Comparison of ENCODE assay signal across 8 cellular contexts in genomic region chr1:9317591-9318331, GRCh38. TPM values are rescaled to one million over a fixed set of nuclear protein-coding genes. Genes with fewer than 3 reads are reported as not detected.
DNase-seq lines count a peak whose midpoint lies in the region; ATAC-seq and TF ChIP-seq lines count a peak whose summit lies in the region.

No MANE protein-coding gene starts in this region.

- peak overlapping the region; percentile 57 for H3K27ac Mint-ChIP-seq in activated T-cell treated with anti-CD3 and anti-CD28 coated beads, Interleukin-2, amount 50 U/mL, for 24 hours

- TF ChIP-seq CTCF in WERI-Rb-1 (IDR thresholded peaks at IDR 0.05; ENCODE audit: low read depth, low read length), result no peak
- TF ChIP-seq CTCF in left ventricle myocardium inferior (IDR thresholded peaks at IDR 0.05; ENCODE audit: borderline replicate concordance), result no peak
- TF ChIP-seq CTCF in thyroid gland (IDR thresholded peaks at IDR 0.05), result no peak

- intact Hi-C loops in left ventricle myocardium inferior (cut with micrococcal nuclease), result no loop called here
- intact Hi-C loops in thyroid gland (cut with DNase I), result no loop called here

- H3K9me3 Mint-ChIP-seq in activated T-cell treated with anti-CD3 and anti-CD28 coated beads, Interleukin-2, amount 50 U/mL, for 24 hours, result no peaks in the 10 kb centered on the region
- no peaks in the 10 kb centered on the region for H3K9me3 Mint-ChIP-seq in activated T-cell treated with anti-CD3 and anti-CD28 coated beads, Interleukin-2, amount 50 U/mL, for 4 hours

- H3K4me3 Mint-ChIP-seq in activated T-cell treated with anti-CD3 and anti-CD28 coated beads, Interleukin-2, amount 50 U/mL, for 24 hours, result peak overlapping the region; percentile 51
- H3K4me3 Mint-ChIP-seq in activated T-cell treated with anti-CD3 and anti-CD28 coated beads, Interleukin-2, amount 50 U/mL, for 4 hours, result no peak overlapping the region

- 70 to 74% methylated on average over 24 to 26 of the region's 26 CpGs for WGBS in thyroid gland, 2 donors

- H3K27me3 Mint-ChIP-seq in activated T-cell treated with anti-CD3 and anti-CD28 coated beads, Interleukin-2, amount 50 U/mL, for 24 hours, result no peaks in the 10 kb centered on the region
- no peaks in the 10 kb centered on the region for H3K27me3 Mint-ChIP-seq in activated T-cell treated with anti-CD3 and anti-CD28 coated beads, Interleukin-2, amount 50 U/mL, for 4 hours (ENCODE audit: low read depth)

- H3K36me3 ChIP-seq in WERI-Rb-1, result peaks cover 17% of the 10 kb centered on the region
- peaks cover 5% of the 10 kb centered on the region for H3K36me3 ChIP-seq in left ventricle myocardium inferior
- H3K36me3 ChIP-seq in thyroid gland, result no peaks in the 10 kb centered on the region

- ATAC-seq in activated T-cell treated with anti-CD3 and anti-CD28 coated beads, Interleukin-2, amount 50 U/mL, for 4 hours, result no peak

- peaks cover 47% of the 10 kb centered on the region for H3K4me1 Mint-ChIP-seq in activated T-cell treated with anti-CD3 and anti-CD28 coated beads, Interleukin-2, amount 50 U/mL, for 24 hours (ENCODE audit: low read depth)
- H3K4me1 Mint-ChIP-seq in activated T-cell treated with anti-CD3 and anti-CD28 coated beads, Interleukin-2, amount 50 U/mL, for 4 hours (ENCODE audit: low read depth), result peaks cover 33% of the 10 kb centered on the region

- H3K27me3 ChIP-seq in WERI-Rb-1 (ENCODE audit: insufficient read depth, low read depth, severe bottlenecking) (no peaks in the 10 kb centered on the region), left ventricle myocardium inferior (ENCODE audit: low read depth) (no peaks in the 10 kb centered on the region), thyroid gland (no peaks in the 10 kb centered on the region)

- H3K36me3 Mint-ChIP-seq in activated T-cell treated with anti-CD3 and anti-CD28 coated beads, Interleukin-2, amount 50 U/mL, for 24 hours (ENCODE audit: low read depth), result no peaks in the 10 kb centered on the region
- no peaks in the 10 kb centered on the region for H3K36me3 Mint-ChIP-seq in activated T-cell treated with anti-CD3 and anti-CD28 coated beads, Interleukin-2, amount 50 U/mL, for 4 hours (ENCODE audit: insufficient read depth)

- H3K27ac ChIP-seq in WERI-Rb-1 (peak overlapping the region; percentile 31), left ventricle myocardium inferior (replicated peaks) (no peak overlapping the region), thyroid gland (peak overlapping the region in 2 of 3 donors; percentile 90 to 91)

- H3K9me3 ChIP-seq in WERI-Rb-1 (ENCODE audit: severe bottlenecking) (no peaks in the 10 kb centered on the region), left ventricle myocardium inferior (replicated peaks) (no peaks in the 10 kb centered on the region), thyroid gland (no peaks in the 10 kb centered on the region)

- DNase-seq in activated T-cell treated with anti-CD3 and anti-CD28 coated beads, Interleukin-2, amount 50 U/mL, for 24 hours, result no peak
- DNase-seq in activated T-cell treated with anti-CD3 and anti-CD28 coated beads, Interleukin-2, amount 50 U/mL, for 4 hours, result no peak
- DNase-seq in WERI-Rb-1 (no peak), left ventricle myocardium inferior (peak; percentile 34), thyroid gland (peak; percentile 61 to 73), inferior parietal cortex (ENCODE audit: extremely low spot score) (no peak), superior temporal gyrus (ENCODE audit: extremely low spot score) (no peak), erythroblast (lab: John Stamatoyannopoulos, UW) (no peak)

- no peak overlapping the region for H3K4me3 ChIP-seq in WERI-Rb-1 (ENCODE audit: low read depth, low read length)
- peak overlapping the region; percentile 10 for H3K4me3 ChIP-seq in left ventricle myocardium inferior
- no peak overlapping the region for H3K4me3 ChIP-seq in thyroid gland (replicated peaks in 1 of 3)

- H3K4me1 ChIP-seq in left ventricle myocardium inferior, result peaks cover 60% of the 10 kb centered on the region
- H3K4me1 ChIP-seq in thyroid gland, result peaks cover 85 to 96% of the 10 kb centered on the region in 2 donors

- TF ChIP-seq POLR2A in thyroid gland (IDR thresholded peaks at IDR 0.05) (no peak), erythroblast (IDR thresholded peaks at IDR 0.05; ENCODE audit: low read length) (no peak)

RNA-seq across cellular contexts. Expression of gene SPSB1, which starts 25.1 kb away (rescaled TPM):
- 1 to 10 TPM; 2.3 to 3.8 (median 3.0) TPM for total RNA-seq in activated T-cell treated with anti-CD3 and anti-CD28 coated beads, Interleukin-2, amount 50 U/mL, for 4 hours
- total RNA-seq in left ventricle myocardium inferior (17.6 TPM), thyroid gland (10 to 100 TPM; 30.5 to 65.0 (median 36.2) TPM)

Comparison
In these comparisons a context has a peak if more than half of its experiments do, and no peak if none do; other contexts are left out.
1. DNase-seq: peak in left ventricle myocardium inferior (single experiment) and thyroid gland (2 of 2); none in activated T-cell treated with anti-CD3 and anti-CD28 coated beads, Interleukin-2, amount 50 U/mL, for 24 hours (single experiment), activated T-cell treated with anti-CD3 and anti-CD28 coated beads, Interleukin-2, amount 50 U/mL, for 4 hours (single experiment), WERI-Rb-1 (single experiment), inferior parietal cortex (single experiment), superior temporal gyrus (single experiment) and erythroblast (0 of 2).